23 cellular contexts compared by ENCODE assay signal in genomic region chr5:177355162-177355867, GRCh38. TPM values are rescaled to one million over a fixed set of nuclear protein-coding genes. Genes with fewer than 3 reads are reported as not detected.
DNase-seq lines count a peak whose midpoint lies in the region; ATAC-seq and TF ChIP-seq lines count a peak whose summit lies in the region.
"Had no signal": no experiment of that assay in that cellular context is flagged by ENCODE, and none has a peak within 500 bp of the region (broad histone marks: within the 10 kb centered on the region; RNA-seq: fewer than 3 reads in every experiment).

No MANE protein-coding gene starts in this region.

- no peak overlapping the region for H3K4me3 Mint-ChIP-seq in CD14-positive monocyte
- peak overlapping the region in 2 of 4 donors; percentile 34 to 41 for H3K4me3 Mint-ChIP-seq in IgD-negative memory B cell
- H3K4me3 Mint-ChIP-seq: activated CD8-positive, alpha-beta memory T cell treated with anti-CD3 and anti-CD28 coated beads, Interleukin-2, amount 10 ng/mL, durations not matched to agents 7 days and 5 days; stimulated activated naive CD8-positive, alpha-beta T cell treated with anti-CD3 and anti-CD28 coated beads, Interleukin-15, amount 100 ng/mL, for 72 hours; T-helper 2 cell treated with Interferon-gamma antibody and Interleukin-4, amounts not matched to agents 5 μg/mL and 100 μg/mL, for 36 hours had no signal

- no peaks in the 10 kb centered on the region for H3K36me3 ChIP-seq in right lobe of liver
- no peaks in the 10 kb centered on the region for H3K36me3 ChIP-seq in GM23248 (ENCODE audit: low read depth)
- H3K36me3 ChIP-seq in OCI-LY7 (ENCODE audit: insufficient read depth, low read length) = no peaks in the 10 kb centered on the region; the same call in 1 of the 2 replicates
- H3K36me3 ChIP-seq: gastrocnemius medialis, pancreas had no signal

- TF ChIP-seq POLR2A in right lobe of liver (IDR thresholded peaks at IDR 0.05) = no peak

- no peak overlapping the region for H3K4me2 ChIP-seq in GM23248 (ENCODE audit: unreplicated experiment)
- no peak overlapping the region for H3K4me2 ChIP-seq in OCI-LY7 (ENCODE audit: low read length)
- H3K4me2 ChIP-seq: KMS-11 had no signal

- H4K20me1 ChIP-seq in GM23248 (ENCODE audit: insufficient read depth) (no peaks in the 10 kb centered on the region), OCI-LY7 (ENCODE audit: insufficient read depth, low read length) (peaks cover 5% of the 10 kb centered on the region; the same call in 1 of the 2 replicates)

- peaks cover 3 to 11% (median 7%) of the 10 kb centered on the region in 7 donors for H3K9me3 Mint-ChIP-seq in CD14-positive monocyte
- no peaks in the 10 kb centered on the region for H3K9me3 Mint-ChIP-seq in IgD-negative memory B cell
- H3K9me3 Mint-ChIP-seq: activated B cell treated with CpG ODN at 0.5 μM for 24 hours had no signal

- CTCF ChIA-PET in OCI-LY7 (lab: Charles Lee; ENCODE audit: unreplicated experiment) = interaction anchor here (0.6 kb wide), 1 partner anchor 131 kb away, joined by 3 read pairs; no protein-coding TSS in a partner anchor

- H3K27me3 Mint-ChIP-seq in CD14-positive monocyte (ENCODE audit: low read depth in 3 of 3) (peaks cover 0 to 2% (median 1%) of the 10 kb centered on the region in 3 donors), IgD-negative memory B cell (peaks cover 3% of the 10 kb centered on the region)
- H3K27me3 Mint-ChIP-seq: activated B cell treated with CpG ODN at 0.5 μM for 24 hours; activated CD8-positive, alpha-beta memory T cell treated with anti-CD3 and anti-CD28 coated beads, Interleukin-2, amount 10 ng/mL, durations not matched to agents 7 days and 5 days; stimulated activated naive CD8-positive, alpha-beta T cell treated with anti-CD3 and anti-CD28 coated beads, Interleukin-15, amount 100 ng/mL, for 72 hours had no signal

- H3K9me3 ChIP-seq in right lobe of liver (no peaks in the 10 kb centered on the region), GM23248 (ENCODE audit: low read depth) (no peaks in the 10 kb centered on the region), OCI-LY7 (ENCODE audit: low read length) (peaks cover 8% of the 10 kb centered on the region)
- H3K9me3 ChIP-seq: gastrocnemius medialis, pancreas, SJSA1 had no signal

- H3K4me1 Mint-ChIP-seq in CD14-positive monocyte = peaks cover 85% of the 10 kb centered on the region
- H3K4me1 Mint-ChIP-seq in IgD-negative memory B cell = peaks cover 28 to 50% (median 48%) of the 10 kb centered on the region in 3 donors

- DNase-seq in CD14-positive monocyte (ENCODE audit: low spot score) (no peak), right lobe of liver (peak in 1 of 3 donors; percentile 5), GM23248 (no peak), OCI-LY7 (ENCODE audit: low spot score) (no peak)
- DNase-seq: activated B cell treated with CpG ODN at 0.5 μM for 24 hours; activated CD8-positive, alpha-beta memory T cell treated with anti-CD3 and anti-CD28 coated beads, Interleukin-2, amount 10 ng/mL, durations not matched to agents 7 days and 5 days; AML-193; anterior cingulate cortex; central memory CD4-positive, alpha-beta T cell; gastrocnemius medialis; mammary epithelial cell; NCI-H1048; NCI-H1930; NCI-H226; stimulated activated naive CD8-positive, alpha-beta T cell treated with anti-CD3 and anti-CD28 coated beads, Interleukin-15, amount 100 ng/mL, for 72 hours; trophoblast cell had no signal

- H3K9ac ChIP-seq in GM23248 = no peak overlapping the region
- H3K9ac ChIP-seq: KMS-11 had no signal

- ATAC-seq in right lobe of liver = no peak
- ATAC-seq: activated CD8-positive, alpha-beta memory T cell treated with anti-CD3 and anti-CD28 coated beads, Interleukin-2, amount 10 ng/mL, durations not matched to agents 7 days and 5 days; gastrocnemius medialis; pancreas; stimulated activated naive CD8-positive, alpha-beta T cell treated with anti-CD3 and anti-CD28 coated beads, Interleukin-15, amount 100 ng/mL, for 72 hours had no signal

- H3K36me3 Mint-ChIP-seq in CD14-positive monocyte (peaks cover 13 to 24% of the 10 kb centered on the region in 2 donors), IgD-negative memory B cell (peaks cover 4% of the 10 kb centered on the region)

- whole genome bisulfite sequencing in right lobe of liver (ENCODE audit: insufficient coverage, low coverage, low lambda C conversion rate, missing lambda C conversion rate) = 100% methylated on average over 1 of the region's 1 CpG
- WGBS in GM23248 (ENCODE audit: low coverage in 1 of 2, low lambda C conversion rate in 2 of 2, missing lambda C conversion rate in 2 of 2), 2 experiments = 43 to 55% methylated on average over 1 of the region's 1 CpG

- H2AFZ ChIP-seq in GM23248 (no peak overlapping the region), OCI-LY7 (ENCODE audit: low read length) (no peak overlapping the region)

- no TSS peak for BruUV-seq in OCI-LY7 (replicated peaks; lab: Mats Ljungman, UMichigan)

- TF ChIP-seq CTCF in CD14-positive monocyte (IDR thresholded peaks at IDR 0.05) = no peak
- no peak for TF ChIP-seq CTCF in right lobe of liver (IDR thresholded peaks at IDR 0.05)
- no peak for TF ChIP-seq CTCF in OCI-LY7 (conservative IDR thresholded peaks at IDR 0.05; ENCODE audit: low read length)

- H3K27ac ChIP-seq in right lobe of liver (peak overlapping the region; percentile 71 to 94 (median 89)), GM23248 (no peak overlapping the region), OCI-LY7 (ENCODE audit: low read depth, low read length, poor library complexity, severe bottlenecking) (no peak overlapping the region)
- H3K27ac ChIP-seq: gastrocnemius medialis, KMS-11, pancreas, SJSA1 had no signal

- H3K4me1 ChIP-seq in right lobe of liver (peaks cover 0 to 73% (median 23%) of the 10 kb centered on the region in 4 donors), GM23248 (ENCODE audit: insufficient read depth) (peaks cover 4% of the 10 kb centered on the region), OCI-LY7 (ENCODE audit: insufficient read depth, low read length, poor library complexity, severe bottlenecking) (peaks cover 49% of the 10 kb centered on the region)

- in situ Hi-C loops in GM23248 (cut with MboI) = no loop called here

- intact Hi-C loops in CD14-positive monocyte (cut with micrococcal nuclease) = no loop called here
- intact Hi-C loops in right lobe of liver (cut with DNase I) = no loop called here
- intact Hi-C loops in OCI-LY7 (cut with micrococcal nuclease; ENCODE audit: unreplicated experiment) = no loop called here

- POLR2A ChIA-PET in OCI-LY7 (lab: Charles Lee) = interaction anchor here (0.7 to 1.5 kb wide), 2 partner anchors 10 to 90 kb away, joined by 3 to 6 read pairs; no protein-coding TSS in a partner anchor

- H3K27me3 ChIP-seq in right lobe of liver (no peaks in the 10 kb centered on the region), GM23248 (replicated peaks; ENCODE audit: insufficient read depth) (no peaks in the 10 kb centered on the region)
- H3K27me3 ChIP-seq: gastrocnemius medialis, pancreas, SJSA1 had no signal

- no peaks in the 10 kb centered on the region for H3F3A ChIP-seq in GM23248 (ENCODE audit: insufficient read depth)

- H3K27ac Mint-ChIP-seq in CD14-positive monocyte = peak overlapping the region in 5 of 7 donors; percentile 26 to 68 (median 42)
- H3K27ac Mint-ChIP-seq in IgD-negative memory B cell = peak overlapping the region; percentile 31 to 73 (median 70)
- H3K27ac Mint-ChIP-seq: activated B cell treated with CpG ODN at 0.5 μM for 24 hours; stimulated activated naive CD8-positive, alpha-beta T cell treated with anti-CD3 and anti-CD28 coated beads, Interleukin-15, amount 100 ng/mL, for 72 hours; T-helper 2 cell treated with Interferon-gamma antibody and Interleukin-4, amounts not matched to agents 5 μg/mL and 100 μg/mL, for 36 hours had no signal

- H3K79me2 ChIP-seq in GM23248 (ENCODE audit: insufficient read depth) (peaks cover 10% of the 10 kb centered on the region), OCI-LY7 (ENCODE audit: insufficient read depth, low read depth, low read length) (peaks cover 18% of the 10 kb centered on the region)

- H3K4me3 ChIP-seq in right lobe of liver (peak overlapping the region in 2 of 3 donors; percentile 8 to 14), GM23248 (no peak overlapping the region), OCI-LY7 (ENCODE audit: low read depth, low read length, poor library complexity, severe bottlenecking) (no peak overlapping the region)
- H3K4me3 ChIP-seq: gastrocnemius medialis, pancreas, SJSA1 had no signal

- no peaks in the 10 kb centered on the region for H3K9me2 ChIP-seq in GM23248 (ENCODE audit: insufficient read depth)
- H3K9me2 ChIP-seq in OCI-LY7 (ENCODE audit: insufficient read depth, low read length) = no peaks in the 10 kb centered on the region

RNA-seq across cellular contexts. Expression of gene RGS14, which starts 2.4 kb away (rescaled TPM):
- polyA plus RNA-seq in CD14-positive monocyte (10 to 100 TPM; 35.4 to 43.5 TPM), IgD-negative memory B cell (49.5 TPM), GM23248 (2016; fragmentation: Nextera tagmentation; extraction: Ambion mirVana) (2.2 and 2.5 TPM in 2 replicates)
- total RNA-seq in right lobe of liver (10 to 100 TPM; 29.2 to 43.1 (median 35.2) TPM), OCI-LY7 (2022) (41.7 and 46.3 TPM in 2 replicates)
- 4.3 and 6.4 TPM in 2 replicates for total RNA-seq in GM23248 (2014; rRNA removed; shearing (Covaris generic))
- total RNA-seq in OCI-LY7 (2014; rRNA removed; shearing (Covaris generic)) = 33.0 and 43.3 TPM in 2 replicates

RNA-seq across cellular contexts. Expression of gene LMAN2, which starts 3.8 kb away (rescaled TPM):
- polyA plus RNA-seq in CD14-positive monocyte = 100 to 1,000 TPM; 259 to 275 TPM
- polyA plus RNA-seq in IgD-negative memory B cell = 171 TPM
- 100 to 1,000 TPM; 103 to 297 (median 160) TPM for total RNA-seq in right lobe of liver
- 313 and 389 TPM in 2 replicates for total RNA-seq in GM23248 (2014; rRNA removed; shearing (Covaris generic))
- 303 and 313 TPM in 2 replicates for polyA plus RNA-seq in GM23248 (2016; fragmentation: Nextera tagmentation; extraction: Ambion mirVana)
- 144 and 151 TPM in 2 replicates for total RNA-seq in OCI-LY7 (2014; rRNA removed; shearing (Covaris generic))
- total RNA-seq in OCI-LY7 (2022) = 103 and 116 TPM in 2 replicates

RNA-seq across cellular contexts. Expression of gene SLC34A1, which starts 28.9 kb away (rescaled TPM):
- polyA plus RNA-seq in CD14-positive monocyte (not detected), IgD-negative memory B cell (not detected), GM23248 (2016; fragmentation: Nextera tagmentation; extraction: Ambion mirVana) (not detected in 2 replicates)
- total RNA-seq in right lobe of liver (1 to 10 TPM in 3 of 6 experiments, under 1 TPM in 2, not detected in 1; 0.12 to 5.3 (median 1.6) TPM), OCI-LY7 (2022) (0.46 and 0.63 TPM in 2 replicates)
- not detected in 2 replicates for total RNA-seq in GM23248 (2014; rRNA removed; shearing (Covaris generic))
- 0.05 and 0.35 TPM in 2 replicates for total RNA-seq in OCI-LY7 (2014; rRNA removed; shearing (Covaris generic))
- total RNA-seq: activated B cell treated with CpG ODN at 0.5 μM for 24 hours, gastrocnemius medialis, kidney epithelial cell, myocyte, pancreas, SJSA1 had no signal
- polyA plus RNA-seq: pancreas had no signal

RNA-seq across cellular contexts. Expression of gene MXD3, which starts 43.6 kb away (rescaled TPM):
- polyA plus RNA-seq in CD14-positive monocyte (10 to 100 TPM; 21.5 to 25.5 TPM), IgD-negative memory B cell (4.1 TPM), GM23248 (2016; fragmentation: Nextera tagmentation; extraction: Ambion mirVana) (6.1 and 6.5 TPM in 2 replicates)
- total RNA-seq in right lobe of liver (1 to 10 TPM; 2.2 to 6.2 (median 4.9) TPM), OCI-LY7 (2022) (81.3 and 105 TPM in 2 replicates)
- 7.8 and 23.0 TPM in 2 replicates for total RNA-seq in GM23248 (2014; rRNA removed; shearing (Covaris generic))
- total RNA-seq in OCI-LY7 (2014; rRNA removed; shearing (Covaris generic)) = 109 and 130 TPM in 2 replicates

RNA-seq across cellular contexts. Expression of gene PFN3, which starts 45.1 kb away (rescaled TPM):
- polyA plus RNA-seq in CD14-positive monocyte (not detected), IgD-negative memory B cell (not detected), GM23248 (2016; fragmentation: Nextera tagmentation; extraction: Ambion mirVana) (not detected in 2 replicates)
- total RNA-seq in right lobe of liver (not detected), OCI-LY7 (2022) (not detected in 2 replicates)
- not detected in 2 replicates for total RNA-seq in GM23248 (2014; rRNA removed; shearing (Covaris generic))
- not detected in 2 replicates for total RNA-seq in OCI-LY7 (2014; rRNA removed; shearing (Covaris generic))
- total RNA-seq: activated B cell treated with CpG ODN at 0.5 μM for 24 hours; activated CD8-positive, alpha-beta memory T cell treated with anti-CD3 and anti-CD28 coated beads, Interleukin-2, amount 10 ng/mL, durations not matched to agents 7 days and 5 days; gastrocnemius medialis; kidney epithelial cell; mammary epithelial cell; myocyte; pancreas; SJSA1 had no signal
- polyA plus RNA-seq: mammary epithelial cell, pancreas had no signal

Comparison
In these comparisons a context has a peak if more than half of its experiments do, and no peak if none do; other contexts are left out.
1. H3K27ac ChIP-seq: peak in right lobe of liver (3 of 3); none in GM23248 (single experiment) and OCI-LY7 (single experiment).
2. H3K4me3 ChIP-seq: peak in right lobe of liver (2 of 3); none in GM23248 (single experiment) and OCI-LY7 (single experiment).